ENCODE assay signal across 19 cellular contexts in genomic region chr1:95407146-95407863, GRCh38.
DNase-seq lines count a peak whose midpoint lies in the region; ATAC-seq and TF ChIP-seq lines count a peak whose summit lies in the region.
"Had no signal": no experiment of that assay in that cellular context is flagged by ENCODE, and none has a peak within 500 bp of the region (broad histone marks: within the 10 kb centered on the region; RNA-seq: fewer than 3 reads in every experiment).

No MANE protein-coding gene starts in this region.

- no peak overlapping the region for H3K4me3 ChIP-seq in choroid plexus epithelial cell (ENCODE audit: low read depth, low read length)
- H3K4me3 ChIP-seq in mesendoderm (ENCODE audit: low read length), result no peak overlapping the region
- no peak overlapping the region for H3K4me3 ChIP-seq in tibial artery
- H3K4me3 ChIP-seq in A673 (ENCODE audit: low read depth, low read length, poor library complexity, severe bottlenecking), result no peak overlapping the region
- H3K4me3 ChIP-seq: A549, ascending aorta, right atrium auricular region, upper lobe of right lung had no signal

- H3K79me1 ChIP-seq in mesendoderm (ENCODE audit: low read length), result no peaks in the 10 kb centered on the region

- POLR2A ChIA-PET in A673 (lab: Charles Lee; ENCODE audit: low non-redundant PET), result no interaction called here

- no peak for TF ChIP-seq CTCF in choroid plexus epithelial cell (conservative IDR thresholded peaks at IDR 0.05; ENCODE audit: low read depth, low read length)
- no peak for TF ChIP-seq CTCF in tibial artery (IDR thresholded peaks at IDR 0.05)
- no peak for TF ChIP-seq CTCF in A673 (conservative IDR thresholded peaks at IDR 0.05; ENCODE audit: low read depth, low read length)

- peak overlapping the region; percentile 6 for H2BK5ac ChIP-seq in mesendoderm (ENCODE audit: low read length)

- H3K27me3 ChIP-seq in mesendoderm (ENCODE audit: insufficient read depth, low read length, poor library complexity) (no peaks in the 10 kb centered on the region), tibial artery (no peaks in the 10 kb centered on the region), A673 (replicated peaks; ENCODE audit: insufficient read depth, low read depth, low read length, poor library complexity) (peaks cover 58% of the 10 kb centered on the region)
- H3K27me3 ChIP-seq: ascending aorta, neutrophil, right atrium auricular region, upper lobe of right lung had no signal

- H3K4me1 ChIP-seq in mesendoderm (ENCODE audit: control insufficient read depth, low read depth, low read length) (peaks cover 6% of the 10 kb centered on the region), tibial artery (peaks cover 0 to 5% (median 0%) of the 10 kb centered on the region in 4 donors), A673 (ENCODE audit: insufficient read depth, low read length, poor library complexity, severe bottlenecking) (peaks cover 7% of the 10 kb centered on the region)
- H3K4me1 ChIP-seq: A549, ascending aorta, right atrium auricular region, upper lobe of right lung had no signal

- no TSS peak for BruUV-seq in A673 (replicated peaks; lab: Mats Ljungman, UMichigan)

- no peak overlapping the region for H3K23ac ChIP-seq in mesendoderm (ENCODE audit: low read length)

- H3K4me2 ChIP-seq in mesendoderm (ENCODE audit: low read length), result no peak overlapping the region
- H3K4me2 ChIP-seq: A549 had no signal

- intact Hi-C loops in tibial artery (cut with DNase I; ENCODE audit: low total_unique reads) (no loop called here), A673 (cut with micrococcal nuclease; ENCODE audit: unreplicated experiment) (no loop called here)

- peak overlapping the region; percentile 8 for H3K9ac ChIP-seq in mesendoderm (ENCODE audit: low read length)

- H4K5ac ChIP-seq in mesendoderm (ENCODE audit: low read length), result no peak overlapping the region

- CTCF ChIA-PET in A673 (lab: Charles Lee), result no interaction called here

- WGBS in mesendoderm (ENCODE audit: extremely low coverage, insufficient coverage, low lambda C conversion rate), result no CpG with 5 or more reads among the region's 10 CpGs

- peak overlapping the region; percentile 79 for H3K56ac ChIP-seq in mesendoderm (ENCODE audit: low read length)

- ATAC-seq in HG03460 (IDR thresholded peaks at IDR 0.05; ENCODE audit: unreplicated experiment), result no peak
- ATAC-seq: A549; HCT116; stimulated activated naive CD8-positive, alpha-beta T cell treated with anti-CD3 and anti-CD28 coated beads, Interleukin-15, Interleukin-2, amounts not matched to agents 100 U/mL and 50 U/mL, for 24 hours; upper lobe of right lung had no signal

- H3K36me3 ChIP-seq in mesendoderm (ENCODE audit: control insufficient read depth, insufficient read depth, low read length) (no peaks in the 10 kb centered on the region), tibial artery (no peaks in the 10 kb centered on the region), A673 (ENCODE audit: insufficient read depth, low read length, poor library complexity, severe bottlenecking) (no peaks in the 10 kb centered on the region)
- H3K36me3 ChIP-seq: ascending aorta, neutrophil, right atrium auricular region, upper lobe of right lung had no signal

- no peaks in the 10 kb centered on the region for H3K79me2 ChIP-seq in mesendoderm (ENCODE audit: control insufficient read depth, insufficient read depth, low read length)

- H3K4ac ChIP-seq in mesendoderm (ENCODE audit: low read depth, low read length), result peak overlapping the region; percentile 79

- H3K9me3 ChIP-seq in tibial artery, result peaks cover 0 to 11% (median 4%) of the 10 kb centered on the region in 3 donors
- no peaks in the 10 kb centered on the region for H3K9me3 ChIP-seq in A673 (ENCODE audit: low read depth, low read length, poor library complexity, severe bottlenecking)
- H3K9me3 ChIP-seq: A549, ascending aorta, neutrophil, upper lobe of right lung had no signal

- peak overlapping the region; percentile 1 for H2BK15ac ChIP-seq in mesendoderm (replicated peaks; ENCODE audit: low read depth)

- peak overlapping the region; percentile 98 for H3K18ac ChIP-seq in mesendoderm (ENCODE audit: low read length)

- no peak overlapping the region for H4K8ac ChIP-seq in mesendoderm (ENCODE audit: low read depth, low read length)

- H2BK120ac ChIP-seq in mesendoderm (ENCODE audit: low read depth, low read length), result peak overlapping the region; percentile 92

- peak overlapping the region; percentile 24 for H3K27ac ChIP-seq in mesendoderm (ENCODE audit: low read depth, low read length)
- H3K27ac ChIP-seq in tibial artery, result no peak overlapping the region
- H3K27ac ChIP-seq in A673 (ENCODE audit: low read depth, low read length, poor library complexity, severe bottlenecking), result no peak overlapping the region
- H3K27ac ChIP-seq: A549, ascending aorta, neutrophil, right atrium auricular region, upper lobe of right lung had no signal

- no peak overlapping the region for H2AK5ac ChIP-seq in mesendoderm (ENCODE audit: low read length)

- DNase-seq in COLO829 (ENCODE audit: low spot score), result peak; percentile 3
- DNase-seq in NCI-H1694 (lab: John Stamatoyannopoulos, UW), result peak; percentile 84
- DNase-seq in choroid plexus epithelial cell (ENCODE audit: low read depth), result peak; percentile 0
- DNase-seq in mesendoderm, result peak; percentile 93
- DNase-seq in tibial artery, result no peak
- no peak for DNase-seq in A673 (ENCODE audit: low spot score)
- no peak for DNase-seq in NCI-H187 (lab: John Stamatoyannopoulos, UW)
- DNase-seq: activated naive CD4-positive, alpha-beta T cell; DMS53; NCI-H1930; RPMI8226; stimulated activated naive CD8-positive, alpha-beta T cell treated with anti-CD3 and anti-CD28 coated beads, Interleukin-15, Interleukin-2, amounts not matched to agents 100 U/mL and 50 U/mL, for 24 hours; upper lobe of right lung had no signal

Comparison
In these comparisons a context has a peak if more than half of its experiments do, and no peak if none do; other contexts are left out.
1. DNase-seq: peak in COLO829 (single experiment), NCI-H1694 (single experiment), choroid plexus epithelial cell (single experiment) and mesendoderm (single experiment); none in tibial artery (0 of 2), A673 (single experiment) and NCI-H187 (0 of 2).